ENCODE assay signal across 1 cellular context in genomic region chr15:89226359-89227221, GRCh38.
TF ChIP-seq lines count a peak whose summit lies in the region.

No MANE protein-coding gene starts in this region.

TF ChIP-seq in K562, 482 proteins besides CTCF, POLR2A, EP300 and RAD21 (continued from another document):
- TF ChIP-seq CLOCK (CRISPR knock-in tag; IDR thresholded peaks at IDR 0.05; ENCODE audit: borderline replicate concordance), result no peak
- TF ChIP-seq ZNF644 (tag; IDR thresholded peaks at IDR 0.05; ENCODE audit: low read depth), result no peak
- TF ChIP-seq U2AF1 (optimal IDR thresholded peaks at IDR 0.05; ENCODE audit: low read depth, low read length), result no peak
- TF ChIP-seq NR2F6 (CRISPR knock-in tag; IDR thresholded peaks at IDR 0.05), result no peak
- no peak for TF ChIP-seq ZBTB12 (CRISPR knock-in tag; IDR thresholded peaks at IDR 0.05)
- TF ChIP-seq HDAC3 (IDR thresholded peaks at IDR 0.05; ENCODE audit: borderline replicate concordance, partially characterized antibody), result no peak
- TF ChIP-seq EWSR1 (IDR thresholded peaks at IDR 0.05; ENCODE audit: borderline replicate concordance, low read depth, partially characterized antibody), result no peak
- TF ChIP-seq NR4A1 (CRISPR knock-in tag; IDR thresholded peaks at IDR 0.05), result no peak
- TF ChIP-seq NR4A1 (tag; IDR thresholded peaks at IDR 0.05), result no peak
- no peak for TF ChIP-seq DIDO1 (tag; IDR thresholded peaks at IDR 0.05; ENCODE audit: low read depth)
- no peak for TF ChIP-seq MED1 (CRISPR knock-in tag; IDR thresholded peaks at IDR 0.05; ENCODE audit: borderline replicate concordance)
- TF ChIP-seq BACH1 (tag; IDR thresholded peaks at IDR 0.05), result no peak
- TF ChIP-seq CREB3L1 (IDR thresholded peaks at IDR 0.05; ENCODE audit: borderline replicate concordance, low read depth), result no peak
- TF ChIP-seq HDAC2 (IDR thresholded peaks at IDR 0.05), result peak; percentile 85
